Comparison of ENCODE assay signal across 28 cellular contexts in genomic region chr20:59823456-59823855, GRCh38.
"Had no signal": no experiment of that assay in that cellular context is flagged by ENCODE, and none has a peak within 500 bp of the region (broad histone marks: within the 10 kb centered on the region; RNA-seq: fewer than 3 reads in every experiment).

No MANE protein-coding gene starts in this region.

- DNase-seq: activated B cell treated with CpG ODN at 0.5 μM for 24 hours; activated CD4-positive, alpha-beta T cell treated with anti-CD3 and anti-CD28 coated beads for 1 hour; activated CD4-positive, alpha-beta T cell treated with anti-CD3 and anti-CD28 coated beads, Interleukin-2, amount 10 ng/mL, durations not matched to agents 24 days and 14 days; activated CD4-positive, alpha-beta T cell treated with anti-CD3 and anti-CD28 coated beads, Interleukin-2, amount 50 U/mL, for 48 hours; activated CD8-positive, alpha-beta memory T cell treated with anti-CD3 and anti-CD28 coated beads for 24 hours; activated effector memory CD4-positive, alpha-beta T cell treated with anti-CD3 and anti-CD28 coated beads, Interleukin-2, amount 50 U/mL, for 16 hours; activated naive CD4-positive, alpha-beta T cell treated with Interleukin-2 at 50 U/mL for 16 hours; activated T-cell treated with anti-CD3 and anti-CD28 coated beads, Interleukin-2, amount 50 U/mL, for 4 hours; brain microvascular endothelial cell; IMR-90; Kasumi-1; KBM-7; NCI-H1105 treated with DMSO at 0.1 percent for 48 hours; NCI-H146; NCI-H1930; NCI-H2171; NCI-H226; NCI-H69; NK-92 treated with Interleukin-12 subunit alpha and Interleukin-12 subunit beta, amount 100 ng/mL, for 24 hours; OCI-M1; RPMI8226; T-helper 2 cell; T1000 had no signal

- H3K36me3 ChIP-seq: brain microvascular endothelial cell had no signal

- H3K27ac ChIP-seq: brain microvascular endothelial cell, SK-N-MC had no signal

- H3K27me3 ChIP-seq: brain microvascular endothelial cell had no signal

- ATAC-seq: activated naive CD4-positive, alpha-beta T cell treated with anti-CD3 and anti-CD28 coated beads, Interleukin-2, amount 50 U/mL, for 72 hours; activated T-cell treated with anti-CD3 and anti-CD28 coated beads, Interleukin-2, amount 50 U/mL, for 4 hours; Panc1; Right ventricle myocardium inferior; T-cell had no signal

- H3K4me3 ChIP-seq: SK-N-MC had no signal
